ENCODE assay signal across 15 cellular contexts in the genomic region with DNA sequence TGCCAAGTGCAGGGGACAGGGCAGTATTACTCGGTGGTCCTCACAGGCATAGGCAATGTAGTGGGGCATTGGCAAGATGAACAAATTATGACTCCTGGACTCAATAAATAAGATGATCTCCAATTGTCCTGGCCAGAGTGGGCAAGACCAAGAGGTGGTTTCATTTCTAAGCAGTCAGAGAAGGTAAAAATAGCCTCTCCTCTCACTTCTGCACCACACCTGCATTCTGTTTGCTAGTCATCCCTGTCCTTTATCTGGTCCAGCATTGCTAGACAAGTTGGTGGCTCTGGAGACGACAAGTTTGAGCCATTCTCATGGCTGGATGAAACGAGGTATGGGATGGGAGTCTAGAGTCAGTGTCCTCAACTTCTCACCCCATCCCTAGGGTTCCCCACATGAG.
A peak's percentile ranks its signal among the peaks of the same experiment; 100 is the strongest.
DNase-seq lines count a peak whose midpoint lies in the region; ATAC-seq and TF ChIP-seq lines count a peak whose summit lies in the region.
"Had no signal": no experiment of that assay in that cellular context is flagged by ENCODE, and none has a peak within 500 bp of the region (broad histone marks: within the 10 kb centered on the region; RNA-seq: fewer than 3 reads in every experiment).

No MANE protein-coding gene starts in this region.

- no peaks in the 10 kb centered on the region for H3K27me3 ChIP-seq in left lung
- H3K27me3 ChIP-seq: colonic mucosa, heart right ventricle, ovary had no signal

- peaks cover 5 to 6% of the 10 kb centered on the region in 2 donors for H3K4me1 ChIP-seq in left lung
- H3K4me1 ChIP-seq: Caco-2, colonic mucosa had no signal

- no peaks in the 10 kb centered on the region for H3K9me3 ChIP-seq in left lung
- H3K9me3 ChIP-seq: Caco-2, colonic mucosa, heart right ventricle, ovary had no signal

- no peak for TF ChIP-seq CTCF in GM20000 (IDR thresholded peaks at IDR 0.05; ENCODE audit: extremely low read depth, missing control alignments)
- TF ChIP-seq CTCF in left lung (IDR thresholded peaks at IDR 0.05), result no peak

- ATAC-seq in GM18499 (IDR thresholded peaks at IDR 0.05; ENCODE audit: insufficient read depth, unreplicated experiment) (peak; percentile 91), HG02763 (IDR thresholded peaks at IDR 0.05; ENCODE audit: unreplicated experiment) (peak; percentile 87), HG03565 (IDR thresholded peaks at IDR 0.05; ENCODE audit: unreplicated experiment) (peak; percentile 84), left lung (no peak)
- ATAC-seq: heart right ventricle had no signal

- H3K27ac ChIP-seq in left lung, result no peak overlapping the region
- H3K27ac ChIP-seq: colonic mucosa, heart right ventricle, ovary had no signal

- intact Hi-C loops in left lung (cut with DNase I) (no loop called here), posterior cingulate gyrus (cut with DNase I) (no loop called here)

- DNase-seq in GM20000 (ENCODE audit: low spot score) (peak; percentile 73), GDM1 (lab: John Stamatoyannopoulos, UW) (no peak), left lung (no peak), posterior cingulate gyrus (no peak)
- no peak for DNase-seq in activated CD4-positive, alpha-beta T cell treated with anti-CD3 and anti-CD28 coated beads for 48 hours
- DNase-seq: Caco-2, colonic mucosa, heart right ventricle, KBM-7, NCI-H1417, ovary, small intestine had no signal

- H3K36me3 ChIP-seq in left lung, result no peaks in the 10 kb centered on the region
- H3K36me3 ChIP-seq: colonic mucosa, heart right ventricle, ovary had no signal

- no peak overlapping the region for H3K4me3 ChIP-seq in left lung
- H3K4me3 ChIP-seq: colonic mucosa, heart right ventricle, ovary had no signal
